ENCODE assay signal across 8 cellular contexts in genomic region chr1:191296-192049, GRCh38.
DNase-seq lines count a peak whose midpoint lies in the region; ATAC-seq, FAIRE-seq and TF ChIP-seq lines count a peak whose summit lies in the region.
"Not testable (repeated sequence)": the region's sequence is repeated elsewhere in the genome, so short reads cannot be mapped to it uniquely, and the experiment has no call there.

No MANE protein-coding gene starts in this region.

- ATAC-seq in GM12878; natural killer cell; stimulated activated effector memory CD8-positive, alpha-beta T cell treated with anti-CD3 and anti-CD28 coated beads, Interleukin-12 subunit alpha, Interleukin-12 subunit beta, amount 100 ng/mL, for 72 hours: not testable (repeated sequence)

- not testable (repeated sequence) for FAIRE-seq in GM12878 (lab: Jason Lieb, UNC)

- H3K36me3 Mint-ChIP-seq in activated CD4-positive, alpha-beta T cell treated with anti-CD3 and anti-CD28 coated beads, Interleukin-2, amount 10 ng/mL, durations not matched to agents 24 days and 14 days (ENCODE audit: low read depth); natural killer cell; stimulated activated effector memory CD8-positive, alpha-beta T cell treated with anti-CD3 and anti-CD28 coated beads, Interleukin-12 subunit alpha, Interleukin-12 subunit beta, amount 100 ng/mL, for 72 hours: not testable (repeated sequence)

- not testable (repeated sequence) for H3K4me1 ChIP-seq in GM12878 (ENCODE audit: control insufficient read depth, insufficient read depth, low read length)

- POLR2A ChIA-PET in GM12878 (lab: Charles Lee) = not testable (repeated sequence)

- not testable (repeated sequence) for H3K4me2 ChIP-seq in GM12878 (ENCODE audit: control insufficient read depth, insufficient read depth)

- RAD21 ChIA-PET in GM12878 (lab: Charles Lee; ENCODE audit: unreplicated experiment) = not testable (repeated sequence)

- H3K27me3 Mint-ChIP-seq in activated CD4-positive, alpha-beta T cell treated with anti-CD3 and anti-CD28 coated beads, Interleukin-2, amount 10 ng/mL, durations not matched to agents 24 days and 14 days; natural killer cell (ENCODE audit: low read depth in 2 of 2): not testable (repeated sequence)

- TSS peak; percentile 48 for BruUV-seq in GM12878 (replicated peaks; lab: Mats Ljungman, UMichigan)

- H3K4me3 Mint-ChIP-seq in activated CD4-positive, alpha-beta T cell treated with anti-CD3 and anti-CD28 coated beads, Interleukin-2, amount 10 ng/mL, durations not matched to agents 24 days and 14 days; stimulated activated effector memory CD8-positive, alpha-beta T cell treated with anti-CD3 and anti-CD28 coated beads, Interleukin-12 subunit alpha, Interleukin-12 subunit beta, amount 100 ng/mL, for 72 hours: not testable (repeated sequence)
- peak overlapping the region; percentile 22 for H3K4me3 Mint-ChIP-seq in natural killer cell

- 92% methylated on average over 10 of the region's 19 CpGs for WGBS in GM12878 (ENCODE audit: insufficient coverage, insufficient replicate concordance, low lambda C conversion rate, missing lambda C conversion rate)

- in situ Hi-C loops in GM12878 (cut with MboI) = not testable (repeated sequence)

- H3K79me2 ChIP-seq in GM12878 (ENCODE audit: control insufficient read depth, insufficient read depth, low read length) = not testable (repeated sequence)

- H3K27ac ChIP-seq in GM12878 (ENCODE audit: control insufficient read depth, insufficient read depth) = not testable (repeated sequence)

- H3K9me3 ChIP-seq in GM12878 (replicated peaks; ENCODE audit: control insufficient read depth, insufficient read depth, low read length) = not testable (repeated sequence)

- not testable (repeated sequence) for H3K9ac ChIP-seq in GM12878 (ENCODE audit: control insufficient read depth, insufficient read depth, low read length)

- not testable (repeated sequence) for TF ChIP-seq RAD21 in GM12878 (IDR thresholded peaks at IDR 0.05; ENCODE audit: insufficient read depth, low read depth, low read length)

- not testable (repeated sequence) for H3K9me3 Mint-ChIP-seq in activated CD4-positive, alpha-beta T cell treated with anti-CD3 and anti-CD28 coated beads, Interleukin-2, amount 10 ng/mL, durations not matched to agents 24 days and 14 days; natural killer cell; stimulated activated effector memory CD8-positive, alpha-beta T cell treated with anti-CD3 and anti-CD28 coated beads, Interleukin-12 subunit alpha, Interleukin-12 subunit beta, amount 100 ng/mL, for 72 hours

- CTCF ChIA-PET in GM12878 (lab: Yijun Ruan, JAX) = not testable (repeated sequence)

- not testable (repeated sequence) for TF ChIP-seq EP300 in GM12878 (IDR thresholded peaks at IDR 0.05; ENCODE audit: borderline replicate concordance in 1 of 2, control insufficient read depth in 1 of 2, low read depth in 2 of 2, low read length in 2 of 2)

- not testable (repeated sequence) for TF ChIP-seq POLR2A in GM12878 (IDR thresholded peaks at IDR 0.05; ENCODE audit: low read depth, low read length)

- not testable (repeated sequence) for H3K4me1 Mint-ChIP-seq in activated CD4-positive, alpha-beta T cell treated with anti-CD3 and anti-CD28 coated beads, Interleukin-2, amount 10 ng/mL, durations not matched to agents 24 days and 14 days; stimulated activated effector memory CD8-positive, alpha-beta T cell treated with anti-CD3 and anti-CD28 coated beads, Interleukin-12 subunit alpha, Interleukin-12 subunit beta, amount 100 ng/mL, for 72 hours
- H3K4me1 Mint-ChIP-seq in natural killer cell = peaks cover 10 to 14% of the 10 kb centered on the region in 2 donors

- SMC1A ChIA-PET in GM12878 (lab: Charles Lee; ENCODE audit: uncharacterized antibody, unreplicated experiment) = not testable (repeated sequence)

- peak; percentile 96 for DNase-seq in Ammon's horn (ENCODE audit: low spot score)
- peak; percentile 0 for DNase-seq in HT1080 (ENCODE audit: low read depth)
- peak; percentile 61 for DNase-seq in activated CD4-positive, alpha-beta T cell treated with anti-CD3 and anti-CD28 coated beads, Interleukin-2, amount 10 ng/mL, durations not matched to agents 24 days and 14 days
- not testable (repeated sequence) for DNase-seq in GM12878 (ENCODE audit: low read depth, low spot score); natural killer cell
- peak; percentile 40 for DNase-seq in fibroblast of gingiva (ENCODE audit: low read depth)
- peak; percentile 85 for DNase-seq in inferior parietal cortex (ENCODE audit: extremely low spot score)
- DNase-seq in stimulated activated effector memory CD8-positive, alpha-beta T cell treated with anti-CD3 and anti-CD28 coated beads, Interleukin-12 subunit alpha, Interleukin-12 subunit beta, amount 100 ng/mL, for 72 hours (ENCODE audit: low spot score in 2 of 2) = peak in 1 of 2 donors; percentile 44

- H4K20me1 ChIP-seq in GM12878 (ENCODE audit: control insufficient read depth, insufficient read depth) = not testable (repeated sequence)

- not testable (repeated sequence) for H3K36me3 ChIP-seq in GM12878 (ENCODE audit: control insufficient read depth in 2 of 2, insufficient read depth in 2 of 2, low read length in 1 of 2)

- H3K4me3 ChIP-seq in GM12878 = not testable (repeated sequence)

- H3K27me3 ChIP-seq in GM12878 (replicated peaks in 1 of 2; ENCODE audit: control insufficient read depth in 2 of 2, insufficient read depth in 2 of 2, low read length in 1 of 2) = not testable (repeated sequence)

- H2AFZ ChIP-seq in GM12878 (ENCODE audit: control insufficient read depth, low read depth, low read length) = not testable (repeated sequence)

- peak overlapping the region; percentile 59 for H3K27ac Mint-ChIP-seq in activated CD4-positive, alpha-beta T cell treated with anti-CD3 and anti-CD28 coated beads, Interleukin-2, amount 10 ng/mL, durations not matched to agents 24 days and 14 days
- H3K27ac Mint-ChIP-seq in natural killer cell = peak overlapping the region in 1 of 2 donors; percentile 70
- H3K27ac Mint-ChIP-seq in stimulated activated effector memory CD8-positive, alpha-beta T cell treated with anti-CD3 and anti-CD28 coated beads, Interleukin-12 subunit alpha, Interleukin-12 subunit beta, amount 100 ng/mL, for 72 hours = peak overlapping the region; percentile 81

- intact Hi-C loops in activated CD4-positive, alpha-beta T cell treated with anti-CD3 and anti-CD28 coated beads, Interleukin-2, amount 10 ng/mL, durations not matched to agents 24 days and 14 days (cut with micrococcal nuclease); GM12878 (cut with micrococcal nuclease; ENCODE audit: unreplicated experiment); natural killer cell (cut with micrococcal nuclease): not testable (repeated sequence)

- TF ChIP-seq CTCF in GM12878 (IDR thresholded peaks at IDR 0.05 in 2 of 3, conservative IDR thresholded peaks at IDR 0.05 in 1 of 3; ENCODE audit: control insufficient read depth in 2 of 3, extremely low read depth in 1 of 3, insufficient read depth in 1 of 3, low read depth in 3 of 3, low read length in 3 of 3); natural killer cell (IDR thresholded peaks at IDR 0.05): not testable (repeated sequence)
